ENCODE assay signal across 1 cellular context in the genomic region with DNA sequence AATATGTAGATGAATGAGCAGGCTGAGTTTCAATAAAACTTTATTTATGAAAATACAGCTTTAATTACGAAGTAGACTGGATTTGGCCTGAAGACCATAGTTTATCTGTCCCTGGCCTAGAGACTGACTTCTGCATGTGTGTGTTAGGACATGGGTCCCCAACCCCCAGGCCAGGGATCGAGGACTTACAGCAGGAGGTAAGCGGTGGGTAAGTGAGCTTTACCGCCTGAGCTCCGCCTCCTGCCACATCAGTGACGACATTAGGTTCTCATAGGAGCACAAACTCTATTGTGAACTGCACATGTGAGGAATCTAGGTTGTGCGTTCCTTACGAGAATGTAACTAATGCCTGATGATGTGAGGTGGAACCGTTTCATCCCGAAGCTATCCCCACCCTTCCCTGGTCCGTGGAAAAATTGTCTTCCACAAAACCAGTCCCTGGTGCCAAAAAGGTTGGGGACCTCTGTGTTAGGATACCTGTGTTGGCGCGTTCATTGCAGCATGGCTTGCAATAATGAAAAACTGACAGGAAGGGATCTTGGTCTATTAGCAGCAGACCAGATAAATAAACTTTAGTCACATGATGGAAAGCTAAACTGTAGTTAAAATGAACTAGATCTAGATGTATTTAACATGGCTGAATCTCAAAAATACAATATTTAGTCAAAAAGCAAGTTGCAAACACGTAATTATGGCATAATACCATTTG.
TF ChIP-seq lines count a peak whose summit lies in the region.

No MANE protein-coding gene starts in this region.

TF ChIP-seq in liver, 16 proteins besides CTCF, POLR2A, EP300 and RAD21:
- TF ChIP-seq HNF4G (IDR thresholded peaks at IDR 0.05) (no peak), JUND (IDR thresholded peaks at IDR 0.05) (no peak), REST (IDR thresholded peaks at IDR 0.05) (no peak), HNF4A (conservative IDR thresholded peaks at IDR 0.05) (peak in 1 of 2 donors; percentile 46), EGR1 (IDR thresholded peaks at IDR 0.05; ENCODE audit: low read depth in 2 of 2) (no peak), YY1 (IDR thresholded peaks at IDR 0.05) (peak; percentile 31), MAX (IDR thresholded peaks at IDR 0.05) (no peak), TAF1 (conservative IDR thresholded peaks at IDR 0.05) (no peak), NR2F2 (IDR thresholded peaks at IDR 0.05) (no peak), ZBTB33 (IDR thresholded peaks at IDR 0.05) (no peak), GABPA (IDR thresholded peaks at IDR 0.05 in 1 of 2, conservative IDR thresholded peaks at IDR 0.05 in 1 of 2) (no peak), FOXA1 (IDR thresholded peaks at IDR 0.05) (no peak), SP1 (IDR thresholded peaks at IDR 0.05) (no peak), RXRA (IDR thresholded peaks at IDR 0.05) (peak; percentile 54 to 69), FOXA2 (IDR thresholded peaks at IDR 0.05) (no peak)
- TF ChIP-seq, protein P1, sequence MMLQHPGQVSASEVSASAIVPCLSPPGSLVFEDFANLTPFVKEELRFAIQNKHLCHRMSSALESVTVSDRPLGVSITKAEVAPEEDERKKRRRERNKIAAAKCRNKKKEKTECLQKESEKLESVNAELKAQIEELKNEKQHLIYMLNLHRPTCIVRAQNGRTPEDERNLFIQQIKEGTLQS (IDR thresholded peaks at IDR 0.05): no peak
